ENCODE assay signal across 14 cellular contexts in genomic region chr11:78860720-78861422, GRCh38.
DNase-seq lines count a peak whose midpoint lies in the region; ATAC-seq, FAIRE-seq and TF ChIP-seq lines count a peak whose summit lies in the region.
"Had no signal": no experiment of that assay in that cellular context is flagged by ENCODE, and none has a peak within 500 bp of the region (broad histone marks: within the 10 kb centered on the region; RNA-seq: fewer than 3 reads in every experiment).

No MANE protein-coding gene starts in this region.

- H3K27me3 Mint-ChIP-seq in activated CD8-positive, alpha-beta T cell treated with anti-CD3 and anti-CD28 coated beads for 36 hours = peaks cover 8% of the 10 kb centered on the region
- H3K27me3 Mint-ChIP-seq in activated CD8-positive, alpha-beta T cell treated with anti-CD3 and anti-CD28 coated beads, Interleukin-2, amount 10 ng/mL, durations not matched to agents 7 days and 5 days (ENCODE audit: low read depth) = no peaks in the 10 kb centered on the region

- no peak overlapping the region for H2AFZ ChIP-seq in mesenchymal stem cell (ENCODE audit: low read depth, low read length)

- no peak overlapping the region for H3K4me2 ChIP-seq in mesenchymal stem cell (ENCODE audit: low read length, poor library complexity, severe bottlenecking)

- no peak overlapping the region for H3K14ac ChIP-seq in mesenchymal stem cell (ENCODE audit: low read length in 2 of 2)

- H3K4me1 ChIP-seq in mesenchymal stem cell (ENCODE audit: control insufficient read depth, insufficient read depth, low read depth, low read length) (no peaks in the 10 kb centered on the region), uterus (no peaks in the 10 kb centered on the region)
- H3K4me1 ChIP-seq: upper lobe of right lung had no signal

- H2BK120ac ChIP-seq in mesenchymal stem cell (ENCODE audit: low read depth, low read length) = no peak overlapping the region

- no peak for FAIRE-seq in bronchial epithelial cell (lab: Jason Lieb, UNC)

- H4K8ac ChIP-seq in mesenchymal stem cell (ENCODE audit: low read length) = no peak overlapping the region

- H3K9me3 ChIP-seq in mesenchymal stem cell (ENCODE audit: control insufficient read depth, low read length) (no peaks in the 10 kb centered on the region), uterus (no peaks in the 10 kb centered on the region)
- H3K9me3 ChIP-seq: upper lobe of right lung had no signal

- H3K27ac ChIP-seq in mesenchymal stem cell (ENCODE audit: low read length, poor library complexity, severe bottlenecking) (no peak overlapping the region), uterus (no peak overlapping the region)
- H3K27ac ChIP-seq: coronary artery, SK-N-MC, upper lobe of right lung had no signal

- no peaks in the 10 kb centered on the region for H3K27me3 ChIP-seq in bronchial epithelial cell (ENCODE audit: control insufficient read depth, insufficient read depth, low read length)
- no peaks in the 10 kb centered on the region for H3K27me3 ChIP-seq in mesenchymal stem cell (ENCODE audit: control insufficient read depth in 1 of 2, insufficient read depth in 1 of 2, low read length in 2 of 2)
- no peaks in the 10 kb centered on the region for H3K27me3 ChIP-seq in uterus
- H3K27me3 ChIP-seq: upper lobe of right lung had no signal

- TF ChIP-seq CTCF in activated CD8-positive, alpha-beta T cell treated with anti-CD3 and anti-CD28 coated beads for 36 hours (IDR thresholded peaks at IDR 0.05) = no peak
- no peak for TF ChIP-seq CTCF in NB4 (IDR thresholded peaks at IDR 0.05; ENCODE audit: low read depth, low read length)
- no peak for TF ChIP-seq CTCF in bronchial epithelial cell (IDR thresholded peaks at IDR 0.05; ENCODE audit: insufficient read depth, low read length, severe bottlenecking)
- TF ChIP-seq CTCF in uterus (IDR thresholded peaks at IDR 0.05) = no peak

- no peak overlapping the region for H2BK12ac ChIP-seq in mesenchymal stem cell (ENCODE audit: low read length in 2 of 2)

- H3K9me3 Mint-ChIP-seq in activated CD8-positive, alpha-beta T cell treated with anti-CD3 and anti-CD28 coated beads for 36 hours = no peaks in the 10 kb centered on the region
- no peaks in the 10 kb centered on the region for H3K9me3 Mint-ChIP-seq in activated CD8-positive, alpha-beta T cell treated with anti-CD3 and anti-CD28 coated beads, Interleukin-2, amount 10 ng/mL, durations not matched to agents 7 days and 5 days (ENCODE audit: insufficient read depth)

- H4K91ac ChIP-seq in mesenchymal stem cell (ENCODE audit: low read length) = no peak overlapping the region

- DNase-seq in activated CD8-positive, alpha-beta T cell treated with anti-CD3 and anti-CD28 coated beads for 36 hours = peak; percentile 12
- no peak for DNase-seq in activated CD8-positive, alpha-beta T cell treated with anti-CD3 and anti-CD28 coated beads, Interleukin-2, amount 10 ng/mL, durations not matched to agents 7 days and 5 days
- DNase-seq in NB4 (ENCODE audit: low read depth) (peak; percentile 30), bronchial epithelial cell (ENCODE audit: low read depth) (peak; percentile 29), mesenchymal stem cell (peak; percentile 44), NCI-H345 treated with DMSO at 0.1 percent for 48 hours (lab: John Stamatoyannopoulos, UW; ENCODE audit: unreplicated experiment) (no peak), NCI-H1694 treated with DMSO at 0.1 percent for 48 hours (lab: John Stamatoyannopoulos, UW) (no peak), uterus (no peak)
- DNase-seq: activated effector memory CD4-positive, alpha-beta T cell treated with Interleukin-2 at 50 U/mL for 16 hours; NCI-H1436; stimulated activated CD8-positive, alpha-beta memory T cell treated with anti-CD3 and anti-CD28 coated beads, Interleukin-4, amount 100 ng/mL, for 48 hours; upper lobe of right lung had no signal

- no peak overlapping the region for H3K18ac ChIP-seq in mesenchymal stem cell (ENCODE audit: low read depth in 1 of 2, low read length in 2 of 2)

- no peak overlapping the region for H3K23ac ChIP-seq in mesenchymal stem cell (ENCODE audit: low read length in 2 of 2)

- H2AK5ac ChIP-seq in mesenchymal stem cell (ENCODE audit: low read length, severe bottlenecking) = no peak overlapping the region

- no peak overlapping the region for H2BK5ac ChIP-seq in mesenchymal stem cell (ENCODE audit: low read depth, low read length, poor library complexity, severe bottlenecking)

- no peak for ATAC-seq in activated CD8-positive, alpha-beta T cell treated with anti-CD3 and anti-CD28 coated beads for 36 hours
- ATAC-seq in activated CD8-positive, alpha-beta T cell treated with anti-CD3 and anti-CD28 coated beads, Interleukin-2, amount 10 ng/mL, durations not matched to agents 7 days and 5 days = no peak
- ATAC-seq: upper lobe of right lung had no signal

- intact Hi-C loops in activated CD8-positive, alpha-beta T cell treated with anti-CD3 and anti-CD28 coated beads for 36 hours (cut with micrococcal nuclease) = no loop called here
- intact Hi-C loops in uterus (cut with DNase I; ENCODE audit: low total_unique reads) = no loop called here

- WGBS in mesenchymal stem cell = 59% methylated on average over 2 of the region's 5 CpGs

- H3K27ac Mint-ChIP-seq in activated CD8-positive, alpha-beta T cell treated with anti-CD3 and anti-CD28 coated beads for 36 hours = no peak overlapping the region
- no peak overlapping the region for H3K27ac Mint-ChIP-seq in activated CD8-positive, alpha-beta T cell treated with anti-CD3 and anti-CD28 coated beads, Interleukin-2, amount 10 ng/mL, durations not matched to agents 7 days and 5 days

- H3K4me3 ChIP-seq in NB4 (ENCODE audit: low read depth, low read length) (no peak overlapping the region), bronchial epithelial cell (ENCODE audit: low read depth, low read length) (no peak overlapping the region), mesenchymal stem cell (ENCODE audit: insufficient read depth in 1 of 2, low read depth in 1 of 2, low read length in 2 of 2) (no peak overlapping the region), uterus (no peak overlapping the region)
- H3K4me3 ChIP-seq: coronary artery, SK-N-MC, upper lobe of right lung had no signal

- H3K4me3 Mint-ChIP-seq in activated CD8-positive, alpha-beta T cell treated with anti-CD3 and anti-CD28 coated beads for 36 hours = no peak overlapping the region
- no peak overlapping the region for H3K4me3 Mint-ChIP-seq in activated CD8-positive, alpha-beta T cell treated with anti-CD3 and anti-CD28 coated beads, Interleukin-2, amount 10 ng/mL, durations not matched to agents 7 days and 5 days

- H3K79me1 ChIP-seq in mesenchymal stem cell (replicated peaks; ENCODE audit: low read length, poor library complexity, severe bottlenecking) = no peaks in the 10 kb centered on the region

- CTCF ChIA-PET in activated CD8-positive, alpha-beta T cell treated with anti-CD3 and anti-CD28 coated beads for 36 hours (lab: Charles Lee) = no interaction called here
- CTCF ChIA-PET in activated CD8-positive, alpha-beta T cell treated with anti-CD3 and anti-CD28 coated beads, Interleukin-2, amount 10 ng/mL, durations not matched to agents 7 days and 5 days (lab: Charles Lee) = no interaction called here

- no peak overlapping the region for H3K9ac ChIP-seq in mesenchymal stem cell (ENCODE audit: low read length)

- no peaks in the 10 kb centered on the region for H3K36me3 Mint-ChIP-seq in activated CD8-positive, alpha-beta T cell treated with anti-CD3 and anti-CD28 coated beads for 36 hours (ENCODE audit: low read depth)
- no peaks in the 10 kb centered on the region for H3K36me3 Mint-ChIP-seq in activated CD8-positive, alpha-beta T cell treated with anti-CD3 and anti-CD28 coated beads, Interleukin-2, amount 10 ng/mL, durations not matched to agents 7 days and 5 days (ENCODE audit: low read depth)

- TF ChIP-seq POLR2A in NB4 (IDR thresholded peaks at IDR 0.05; ENCODE audit: extremely low read depth, insufficient read length) (no peak), uterus (IDR thresholded peaks at IDR 0.05) (no peak)

- H3K4ac ChIP-seq in mesenchymal stem cell (ENCODE audit: low read depth in 1 of 2, low read length in 2 of 2) = no peak overlapping the region

- no peaks in the 10 kb centered on the region for H3K4me1 Mint-ChIP-seq in activated CD8-positive, alpha-beta T cell treated with anti-CD3 and anti-CD28 coated beads for 36 hours (ENCODE audit: low read depth)
- H3K4me1 Mint-ChIP-seq in activated CD8-positive, alpha-beta T cell treated with anti-CD3 and anti-CD28 coated beads, Interleukin-2, amount 10 ng/mL, durations not matched to agents 7 days and 5 days (ENCODE audit: low read depth) = no peaks in the 10 kb centered on the region

- POLR2A ChIA-PET in activated CD8-positive, alpha-beta T cell treated with anti-CD3 and anti-CD28 coated beads for 36 hours (lab: Charles Lee) = interaction anchor here (1.1 kb wide), 1 partner anchor 78 kb away, joined by 3 read pairs; no protein-coding TSS in a partner anchor
- POLR2A ChIA-PET in activated CD8-positive, alpha-beta T cell treated with anti-CD3 and anti-CD28 coated beads, Interleukin-2, amount 10 ng/mL, durations not matched to agents 7 days and 5 days (lab: Charles Lee) = no interaction called here

- no peaks in the 10 kb centered on the region for H3K36me3 ChIP-seq in bronchial epithelial cell (ENCODE audit: control insufficient read depth, insufficient read depth, low read length)
- H3K36me3 ChIP-seq in mesenchymal stem cell (ENCODE audit: control insufficient read depth in 1 of 2, insufficient read depth in 2 of 2, low read depth in 1 of 2, low read length in 2 of 2) = peaks cover 0 to 7% of the 10 kb centered on the region in 2 experiments
- H3K36me3 ChIP-seq in uterus = no peaks in the 10 kb centered on the region
- H3K36me3 ChIP-seq: upper lobe of right lung had no signal

- no peak overlapping the region for H2BK15ac ChIP-seq in mesenchymal stem cell (ENCODE audit: low read depth, poor library complexity, severe bottlenecking)

Comparison
In these comparisons a context has a peak if more than half of its experiments do, and no peak if none do; other contexts are left out.
1. DNase-seq: peak in activated CD8-positive, alpha-beta T cell treated with anti-CD3 and anti-CD28 coated beads for 36 hours (single experiment), NB4 (single experiment), bronchial epithelial cell (single experiment) and mesenchymal stem cell (single experiment); none in activated CD8-positive, alpha-beta T cell treated with anti-CD3 and anti-CD28 coated beads, Interleukin-2, amount 10 ng/mL, durations not matched to agents 7 days and 5 days (single experiment), NCI-H345 treated with DMSO at 0.1 percent for 48 hours (single experiment), NCI-H1694 treated with DMSO at 0.1 percent for 48 hours (single experiment) and uterus (0 of 2).